In the genomic region with DNA sequence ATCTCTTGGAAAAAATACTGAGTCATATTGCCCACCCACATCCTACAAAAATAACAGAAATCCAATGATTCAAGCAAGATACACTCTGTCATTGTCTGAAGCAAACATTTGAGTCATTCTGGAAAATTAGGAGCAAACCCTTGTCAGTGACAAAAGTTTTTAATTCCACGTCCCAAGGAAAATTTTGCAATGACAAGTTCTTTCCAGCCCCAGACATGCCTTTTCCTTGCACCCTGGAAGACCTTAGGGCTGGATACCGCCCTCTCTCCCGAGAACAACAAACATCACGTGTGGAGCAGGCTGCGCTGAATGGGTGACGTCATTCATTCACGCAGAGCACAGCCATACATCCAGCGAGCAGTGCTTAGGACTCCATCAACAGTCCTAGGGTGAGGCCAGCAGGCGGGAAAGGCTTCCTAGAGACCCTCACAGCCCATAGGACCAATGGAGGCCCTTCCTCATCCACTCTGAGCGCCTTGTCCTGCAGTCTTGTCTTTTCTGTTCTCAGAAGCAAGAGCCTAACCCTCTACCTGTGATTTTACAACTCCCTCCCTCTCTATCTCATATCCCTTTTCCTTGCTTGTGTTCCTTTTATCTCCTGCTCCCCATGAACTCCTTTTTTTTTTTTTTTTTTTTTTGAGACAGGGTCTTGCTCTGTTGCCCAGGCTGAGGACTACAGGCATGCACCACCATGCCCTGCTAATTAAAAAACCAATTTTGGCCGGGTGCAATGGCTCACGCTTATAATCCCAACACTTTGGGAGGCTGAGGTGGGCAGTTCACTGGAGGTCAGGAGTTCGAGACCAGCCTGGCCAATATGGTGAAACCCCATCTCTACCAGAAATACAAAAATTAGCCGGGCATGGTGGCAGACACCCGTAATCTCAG, we compare ENCODE assay signal across 1 cellular context.
TF ChIP-seq lines count a peak whose summit lies in the region.

No MANE protein-coding gene starts in this region.

TF ChIP-seq in K562, 482 proteins besides CTCF, POLR2A, EP300 and RAD21 (continued from another document and continues in another):
- TF ChIP-seq, protein P1, sequence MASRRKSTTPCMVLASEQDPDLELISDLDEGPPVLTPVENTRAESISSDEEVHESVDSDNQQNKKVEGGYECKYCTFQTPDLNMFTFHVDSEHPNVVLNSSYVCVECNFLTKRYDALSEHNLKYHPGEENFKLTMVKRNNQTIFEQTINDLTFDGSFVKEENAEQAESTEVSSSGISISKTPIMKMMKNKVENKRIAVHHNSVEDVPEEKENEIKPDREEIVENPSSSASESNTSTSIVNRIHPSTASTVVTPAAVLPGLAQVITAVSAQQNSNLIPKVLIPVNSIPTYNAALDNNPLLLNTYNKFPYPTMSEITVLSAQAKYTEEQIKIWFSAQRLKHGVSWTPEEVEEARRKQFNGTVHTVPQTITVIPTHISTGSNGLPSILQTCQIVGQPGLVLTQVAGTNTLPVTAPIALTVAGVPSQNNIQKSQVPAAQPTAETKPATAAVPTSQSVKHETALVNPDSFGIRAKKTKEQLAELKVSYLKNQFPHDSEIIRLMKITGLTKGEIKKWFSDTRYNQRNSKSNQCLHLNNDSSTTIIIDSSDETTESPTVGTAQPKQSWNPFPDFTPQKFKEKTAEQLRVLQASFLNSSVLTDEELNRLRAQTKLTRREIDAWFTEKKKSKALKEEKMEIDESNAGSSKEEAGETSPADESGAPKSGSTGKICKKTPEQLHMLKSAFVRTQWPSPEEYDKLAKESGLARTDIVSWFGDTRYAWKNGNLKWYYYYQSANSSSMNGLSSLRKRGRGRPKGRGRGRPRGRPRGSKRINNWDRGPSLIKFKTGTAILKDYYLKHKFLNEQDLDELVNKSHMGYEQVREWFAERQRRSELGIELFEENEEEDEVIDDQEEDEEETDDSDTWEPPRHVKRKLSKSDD (conservative IDR thresholded peaks at IDR 0.05; ENCODE audit: low read length): 0 out of 2 replicates have a peak, but pooled peaks have one; percentile 11
- TF ChIP-seq TRIM24 (IDR thresholded peaks at IDR 0.05) (0 out of 4 replicates have a peak, but pooled peaks of 1 of the 2 experiments have one; percentile 33), BRD9 (IDR thresholded peaks at IDR 0.05; ENCODE audit: low read depth, partially characterized antibody) (no peak), ZFPM2 (CRISPR knock-in tag; IDR thresholded peaks at IDR 0.05) (no peak), FOSL1 (tag; conservative IDR thresholded peaks at IDR 0.05) (peak; percentile 64; the same call in 1 of the 2 replicates), NELFE (IDR thresholded peaks at IDR 0.05; ENCODE audit: insufficient read depth, insufficient read length) (no peak), ZNF311 (CRISPR knock-in tag; IDR thresholded peaks at IDR 0.05) (peak; percentile 66; the same call in 1 of the 2 replicates), ARID2 (IDR thresholded peaks at IDR 0.05) (no peak), DPF2 (IDR thresholded peaks at IDR 0.05) (peak; percentile 82), KDM5B (IDR thresholded peaks at IDR 0.05; ENCODE audit: insufficient replicate concordance, low read depth, low read length) (no peak), SREBF2 (CRISPR knock-in tag; IDR thresholded peaks at IDR 0.05) (no peak), TCF7 (IDR thresholded peaks at IDR 0.05; ENCODE audit: borderline replicate concordance) (no peak), SMAD4 (CRISPR knock-in tag; conservative IDR thresholded peaks at IDR 0.05) (peak; percentile 60), ETV1 (tag; conservative IDR thresholded peaks at IDR 0.05; ENCODE audit: low read depth) (no peak), ZFP1 (CRISPR knock-in tag; IDR thresholded peaks at IDR 0.05) (peak; percentile 34; the same call in 1 of the 2 replicates), PYGO2 (tag; IDR thresholded peaks at IDR 0.05) (no peak), MAFF (IDR thresholded peaks at IDR 0.05; ENCODE audit: low read length) (peak; percentile 19; the same call in 1 of the 2 replicates)
- TF ChIP-seq, protein P2, sequence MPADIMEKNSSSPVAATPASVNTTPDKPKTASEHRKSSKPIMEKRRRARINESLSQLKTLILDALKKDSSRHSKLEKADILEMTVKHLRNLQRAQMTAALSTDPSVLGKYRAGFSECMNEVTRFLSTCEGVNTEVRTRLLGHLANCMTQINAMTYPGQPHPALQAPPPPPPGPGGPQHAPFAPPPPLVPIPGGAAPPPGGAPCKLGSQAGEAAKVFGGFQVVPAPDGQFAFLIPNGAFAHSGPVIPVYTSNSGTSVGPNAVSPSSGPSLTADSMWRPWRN (IDR thresholded peaks at IDR 0.05; ENCODE audit: low read depth): peak; percentile 46; the same call in 1 of the 2 replicates
- TF ChIP-seq, protein P3, sequence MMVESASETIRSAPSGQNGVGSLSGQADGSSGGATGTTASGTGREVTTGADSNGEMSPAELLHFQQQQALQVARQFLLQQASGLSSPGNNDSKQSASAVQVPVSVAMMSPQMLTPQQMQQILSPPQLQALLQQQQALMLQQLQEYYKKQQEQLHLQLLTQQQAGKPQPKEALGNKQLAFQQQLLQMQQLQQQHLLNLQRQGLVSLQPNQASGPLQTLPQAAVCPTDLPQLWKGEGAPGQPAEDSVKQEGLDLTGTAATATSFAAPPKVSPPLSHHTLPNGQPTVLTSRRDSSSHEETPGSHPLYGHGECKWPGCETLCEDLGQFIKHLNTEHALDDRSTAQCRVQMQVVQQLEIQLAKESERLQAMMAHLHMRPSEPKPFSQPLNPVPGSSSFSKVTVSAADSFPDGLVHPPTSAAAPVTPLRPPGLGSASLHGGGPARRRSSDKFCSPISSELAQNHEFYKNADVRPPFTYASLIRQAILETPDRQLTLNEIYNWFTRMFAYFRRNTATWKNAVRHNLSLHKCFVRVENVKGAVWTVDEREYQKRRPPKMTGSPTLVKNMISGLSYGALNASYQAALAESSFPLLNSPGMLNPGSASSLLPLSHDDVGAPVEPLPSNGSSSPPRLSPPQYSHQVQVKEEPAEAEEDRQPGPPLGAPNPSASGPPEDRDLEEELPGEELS (CRISPR knock-in tag; IDR thresholded peaks at IDR 0.05; ENCODE audit: borderline replicate concordance): no peak
- TF ChIP-seq, protein P4, sequence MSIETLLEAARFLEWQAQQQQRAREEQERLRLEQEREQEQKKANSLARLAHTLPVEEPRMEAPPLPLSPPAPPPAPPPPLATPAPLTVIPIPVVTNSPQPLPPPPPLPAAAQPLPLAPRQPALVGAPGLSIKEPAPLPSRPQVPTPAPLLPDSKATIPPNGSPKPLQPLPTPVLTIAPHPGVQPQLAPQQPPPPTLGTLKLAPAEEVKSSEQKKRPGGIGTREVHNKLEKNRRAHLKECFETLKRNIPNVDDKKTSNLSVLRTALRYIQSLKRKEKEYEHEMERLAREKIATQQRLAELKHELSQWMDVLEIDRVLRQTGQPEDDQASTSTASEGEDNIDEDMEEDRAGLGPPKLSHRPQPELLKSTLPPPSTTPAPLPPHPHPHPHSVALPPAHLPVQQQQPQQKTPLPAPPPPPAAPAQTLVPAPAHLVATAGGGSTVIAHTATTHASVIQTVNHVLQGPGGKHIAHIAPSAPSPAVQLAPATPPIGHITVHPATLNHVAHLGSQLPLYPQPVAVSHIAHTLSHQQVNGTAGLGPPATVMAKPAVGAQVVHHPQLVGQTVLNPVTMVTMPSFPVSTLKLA (conservative IDR thresholded peaks at IDR 0.05): peak; percentile 95 to 98
- TF ChIP-seq, protein P5, sequence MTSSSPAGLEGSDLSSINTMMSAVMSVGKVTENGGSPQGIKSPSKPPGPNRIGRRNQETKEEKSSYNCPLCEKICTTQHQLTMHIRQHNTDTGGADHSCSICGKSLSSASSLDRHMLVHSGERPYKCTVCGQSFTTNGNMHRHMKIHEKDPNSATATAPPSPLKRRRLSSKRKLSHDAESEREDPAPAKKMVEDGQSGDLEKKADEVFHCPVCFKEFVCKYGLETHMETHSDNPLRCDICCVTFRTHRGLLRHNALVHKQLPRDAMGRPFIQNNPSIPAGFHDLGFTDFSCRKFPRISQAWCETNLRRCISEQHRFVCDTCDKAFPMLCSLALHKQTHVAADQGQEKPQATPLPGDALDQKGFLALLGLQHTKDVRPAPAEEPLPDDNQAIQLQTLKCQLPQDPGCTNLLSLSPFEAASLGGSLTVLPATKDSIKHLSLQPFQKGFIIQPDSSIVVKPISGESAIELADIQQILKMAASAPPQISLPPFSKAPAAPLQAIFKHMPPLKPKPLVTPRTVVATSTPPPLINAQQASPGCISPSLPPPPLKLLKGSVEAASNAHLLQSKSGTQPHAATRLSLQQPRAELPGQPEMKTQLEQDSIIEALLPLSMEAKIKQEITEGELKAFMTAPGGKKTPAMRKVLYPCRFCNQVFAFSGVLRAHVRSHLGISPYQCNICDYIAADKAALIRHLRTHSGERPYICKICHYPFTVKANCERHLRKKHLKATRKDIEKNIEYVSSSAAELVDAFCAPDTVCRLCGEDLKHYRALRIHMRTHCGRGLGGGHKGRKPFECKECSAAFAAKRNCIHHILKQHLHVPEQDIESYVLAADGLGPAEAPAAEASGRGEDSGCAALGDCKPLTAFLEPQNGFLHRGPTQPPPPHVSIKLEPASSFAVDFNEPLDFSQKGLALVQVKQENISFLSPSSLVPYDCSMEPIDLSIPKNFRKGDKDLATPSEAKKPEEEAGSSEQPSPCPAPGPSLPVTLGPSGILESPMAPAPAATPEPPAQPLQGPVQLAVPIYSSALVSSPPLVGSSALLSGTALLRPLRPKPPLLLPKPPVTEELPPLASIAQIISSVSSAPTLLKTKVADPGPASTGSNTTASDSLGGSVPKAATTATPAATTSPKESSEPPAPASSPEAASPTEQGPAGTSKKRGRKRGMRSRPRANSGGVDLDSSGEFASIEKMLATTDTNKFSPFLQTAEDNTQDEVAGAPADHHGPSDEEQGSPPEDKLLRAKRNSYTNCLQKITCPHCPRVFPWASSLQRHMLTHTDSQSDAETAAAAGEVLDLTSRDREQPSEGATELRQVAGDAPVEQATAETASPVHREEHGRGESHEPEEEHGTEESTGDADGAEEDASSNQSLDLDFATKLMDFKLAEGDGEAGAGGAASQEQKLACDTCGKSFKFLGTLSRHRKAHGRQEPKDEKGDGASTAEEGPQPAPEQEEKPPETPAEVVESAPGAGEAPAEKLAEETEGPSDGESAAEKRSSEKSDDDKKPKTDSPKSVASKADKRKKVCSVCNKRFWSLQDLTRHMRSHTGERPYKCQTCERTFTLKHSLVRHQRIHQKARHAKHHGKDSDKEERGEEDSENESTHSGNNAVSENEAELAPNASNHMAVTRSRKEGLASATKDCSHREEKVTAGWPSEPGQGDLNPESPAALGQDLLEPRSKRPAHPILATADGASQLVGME (CRISPR knock-in tag; IDR thresholded peaks at IDR 0.05): peak; percentile 21; the same call in 1 of the 2 replicates
- TF ChIP-seq, protein P6, sequence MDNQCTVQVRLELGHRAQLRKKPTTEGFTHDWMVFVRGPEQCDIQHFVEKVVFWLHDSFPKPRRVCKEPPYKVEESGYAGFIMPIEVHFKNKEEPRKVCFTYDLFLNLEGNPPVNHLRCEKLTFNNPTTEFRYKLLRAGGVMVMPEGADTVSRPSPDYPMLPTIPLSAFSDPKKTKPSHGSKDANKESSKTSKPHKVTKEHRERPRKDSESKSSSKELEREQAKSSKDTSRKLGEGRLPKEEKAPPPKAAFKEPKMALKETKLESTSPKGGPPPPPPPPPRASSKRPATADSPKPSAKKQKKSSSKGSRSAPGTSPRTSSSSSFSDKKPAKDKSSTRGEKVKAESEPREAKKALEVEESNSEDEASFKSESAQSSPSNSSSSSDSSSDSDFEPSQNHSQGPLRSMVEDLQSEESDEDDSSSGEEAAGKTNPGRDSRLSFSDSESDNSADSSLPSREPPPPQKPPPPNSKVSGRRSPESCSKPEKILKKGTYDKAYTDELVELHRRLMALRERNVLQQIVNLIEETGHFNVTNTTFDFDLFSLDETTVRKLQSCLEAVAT (IDR thresholded peaks at IDR 0.05): no peak
- TF ChIP-seq, protein P7, sequence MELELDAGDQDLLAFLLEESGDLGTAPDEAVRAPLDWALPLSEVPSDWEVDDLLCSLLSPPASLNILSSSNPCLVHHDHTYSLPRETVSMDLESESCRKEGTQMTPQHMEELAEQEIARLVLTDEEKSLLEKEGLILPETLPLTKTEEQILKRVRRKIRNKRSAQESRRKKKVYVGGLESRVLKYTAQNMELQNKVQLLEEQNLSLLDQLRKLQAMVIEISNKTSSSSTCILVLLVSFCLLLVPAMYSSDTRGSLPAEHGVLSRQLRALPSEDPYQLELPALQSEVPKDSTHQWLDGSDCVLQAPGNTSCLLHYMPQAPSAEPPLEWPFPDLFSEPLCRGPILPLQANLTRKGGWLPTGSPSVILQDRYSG (tag; conservative IDR thresholded peaks at IDR 0.05; ENCODE audit: low read depth): peak; percentile 80
- TF ChIP-seq, protein P8, sequence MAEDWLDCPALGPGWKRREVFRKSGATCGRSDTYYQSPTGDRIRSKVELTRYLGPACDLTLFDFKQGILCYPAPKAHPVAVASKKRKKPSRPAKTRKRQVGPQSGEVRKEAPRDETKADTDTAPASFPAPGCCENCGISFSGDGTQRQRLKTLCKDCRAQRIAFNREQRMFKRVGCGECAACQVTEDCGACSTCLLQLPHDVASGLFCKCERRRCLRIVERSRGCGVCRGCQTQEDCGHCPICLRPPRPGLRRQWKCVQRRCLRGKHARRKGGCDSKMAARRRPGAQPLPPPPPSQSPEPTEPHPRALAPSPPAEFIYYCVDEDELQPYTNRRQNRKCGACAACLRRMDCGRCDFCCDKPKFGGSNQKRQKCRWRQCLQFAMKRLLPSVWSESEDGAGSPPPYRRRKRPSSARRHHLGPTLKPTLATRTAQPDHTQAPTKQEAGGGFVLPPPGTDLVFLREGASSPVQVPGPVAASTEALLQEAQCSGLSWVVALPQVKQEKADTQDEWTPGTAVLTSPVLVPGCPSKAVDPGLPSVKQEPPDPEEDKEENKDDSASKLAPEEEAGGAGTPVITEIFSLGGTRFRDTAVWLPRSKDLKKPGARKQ (CRISPR knock-in tag; IDR thresholded peaks at IDR 0.05): no peak
- TF ChIP-seq, protein P9, sequence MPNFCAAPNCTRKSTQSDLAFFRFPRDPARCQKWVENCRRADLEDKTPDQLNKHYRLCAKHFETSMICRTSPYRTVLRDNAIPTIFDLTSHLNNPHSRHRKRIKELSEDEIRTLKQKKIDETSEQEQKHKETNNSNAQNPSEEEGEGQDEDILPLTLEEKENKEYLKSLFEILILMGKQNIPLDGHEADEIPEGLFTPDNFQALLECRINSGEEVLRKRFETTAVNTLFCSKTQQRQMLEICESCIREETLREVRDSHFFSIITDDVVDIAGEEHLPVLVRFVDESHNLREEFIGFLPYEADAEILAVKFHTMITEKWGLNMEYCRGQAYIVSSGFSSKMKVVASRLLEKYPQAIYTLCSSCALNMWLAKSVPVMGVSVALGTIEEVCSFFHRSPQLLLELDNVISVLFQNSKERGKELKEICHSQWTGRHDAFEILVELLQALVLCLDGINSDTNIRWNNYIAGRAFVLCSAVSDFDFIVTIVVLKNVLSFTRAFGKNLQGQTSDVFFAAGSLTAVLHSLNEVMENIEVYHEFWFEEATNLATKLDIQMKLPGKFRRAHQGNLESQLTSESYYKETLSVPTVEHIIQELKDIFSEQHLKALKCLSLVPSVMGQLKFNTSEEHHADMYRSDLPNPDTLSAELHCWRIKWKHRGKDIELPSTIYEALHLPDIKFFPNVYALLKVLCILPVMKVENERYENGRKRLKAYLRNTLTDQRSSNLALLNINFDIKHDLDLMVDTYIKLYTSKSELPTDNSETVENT (CRISPR knock-in tag; IDR thresholded peaks at IDR 0.05): no peak
